Comparison of ENCODE assay signal across 31 cellular contexts in the genomic region with DNA sequence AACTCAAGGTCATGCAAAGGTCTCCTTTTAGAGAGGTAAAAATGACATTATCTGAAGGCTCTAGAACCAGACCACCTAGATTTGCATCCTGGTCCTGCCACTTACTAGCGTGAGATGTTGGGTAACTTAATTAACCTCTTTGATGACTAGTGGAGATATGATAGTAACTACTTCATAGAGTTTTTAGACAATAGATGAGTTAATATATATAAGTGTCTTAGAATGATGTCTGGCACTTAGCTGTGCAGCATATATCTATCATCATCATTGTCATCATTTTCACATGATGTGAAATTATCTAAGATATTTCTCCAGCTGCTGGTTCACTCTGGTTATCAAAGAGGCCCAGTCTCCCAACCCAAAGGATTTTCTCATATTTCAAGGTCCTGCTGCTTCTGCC.
"Had no signal": no experiment of that assay in that cellular context is flagged by ENCODE, and none has a peak within 500 bp of the region (broad histone marks: within the 10 kb centered on the region; RNA-seq: fewer than 3 reads in every experiment).

No MANE protein-coding gene starts in this region.

- H3K4me1 ChIP-seq: adrenal gland, ascending aorta, body of pancreas, breast epithelium had no signal

- H3K9me3 ChIP-seq: adrenal gland, ascending aorta, body of pancreas, breast epithelium had no signal

- DNase-seq: activated effector memory CD4-positive, alpha-beta T cell treated with anti-CD3 and anti-CD28 coated beads, Interleukin-2, amount 50 U/mL, for 16 hours; activated effector memory CD4-positive, alpha-beta T cell treated with Interleukin-2 at 50 U/mL for 16 hours; activated gamma-delta T cell; activated gamma-delta T cell treated with Interleukin-2 at 50 U/mL for 16 hours; activated naive CD4-positive, alpha-beta T cell treated with anti-CD3 and anti-CD28 coated beads for 36 hours; activated naive CD4-positive, alpha-beta T cell treated with anti-CD3 and anti-CD28 coated beads, Interleukin-2, amount 10 ng/mL, durations not matched to agents 7 days and 5 days; activated naive CD4-positive, alpha-beta T cell treated with anti-CD3 and anti-CD28 coated beads, Interleukin-2, amount 50 U/mL, for 16 hours; activated naive CD4-positive, alpha-beta T cell treated with Interleukin-2 at 50 U/mL for 16 hours; activated naive CD8-positive, alpha-beta T cell treated with anti-CD3 and anti-CD28 coated beads for 36 hours; activated naive CD8-positive, alpha-beta T cell treated with anti-CD3 and anti-CD28 coated beads, Interleukin-2, amount 10 ng/mL, durations not matched to agents 7 days and 5 days; activated naive CD8-positive, alpha-beta T cell treated with anti-CD3 and anti-CD28 coated beads, Interleukin-2, amount 50 U/mL, for 24 hours; activated T-cell treated with anti-CD3 and anti-CD28 coated beads, Interleukin-2, amount 50 U/mL, for 1 hour; activated T-cell treated with anti-CD3 and anti-CD28 coated beads, Interleukin-2, amount 50 U/mL, for 24 hours; activated T-cell treated with anti-CD3 and anti-CD28 coated beads, Interleukin-2, amount 50 U/mL, for 4 hours; activated T-cell treated with anti-CD3 and anti-CD28 coated beads, Interleukin-2, amount 50 U/mL, for 48 hours; activated T-cell treated with anti-CD3 and anti-CD28 coated beads, Interleukin-2, amount 50 U/mL, for 72 hours; adrenal gland; amniotic stem cell; amygdala; anterior cingulate cortex; aorta; body of pancreas; brain microvascular endothelial cell; caudate nucleus; central memory CD4-positive, alpha-beta T cell; cerebellar nuclear complex had no signal

- H3K27me3 ChIP-seq: adrenal gland, ascending aorta, body of pancreas, brain microvascular endothelial cell, breast epithelium, cardiac muscle cell had no signal

- H3K36me3 ChIP-seq: adrenal gland, ascending aorta, brain microvascular endothelial cell, breast epithelium, cardiac muscle cell had no signal

- H3K4me3 ChIP-seq: adrenal gland, ascending aorta, body of pancreas, breast epithelium, cardiac muscle cell had no signal

- H3K27ac ChIP-seq: adrenal gland, ascending aorta, body of pancreas, brain microvascular endothelial cell, breast epithelium, cardiac muscle cell had no signal

- ATAC-seq: activated naive CD4-positive, alpha-beta T cell treated with anti-CD3 and anti-CD28 coated beads, Interleukin-2, amount 50 U/mL, for 72 hours; activated naive CD8-positive, alpha-beta T cell treated with anti-CD3 and anti-CD28 coated beads, Interleukin-2, amount 50 U/mL, for 24 hours; activated T-cell treated with anti-CD3 and anti-CD28 coated beads, Interleukin-2, amount 50 U/mL, for 4 hours; activated T-cell treated with anti-CD3 and anti-CD28 coated beads, Interleukin-2, amount 50 U/mL, for 72 hours; activated T-helper 17 cell treated with anti-CD3 and anti-CD28 coated beads, Interleukin-2, amount 50 U/mL, for 72 hours; body of pancreas had no signal
